In the genomic region with DNA sequence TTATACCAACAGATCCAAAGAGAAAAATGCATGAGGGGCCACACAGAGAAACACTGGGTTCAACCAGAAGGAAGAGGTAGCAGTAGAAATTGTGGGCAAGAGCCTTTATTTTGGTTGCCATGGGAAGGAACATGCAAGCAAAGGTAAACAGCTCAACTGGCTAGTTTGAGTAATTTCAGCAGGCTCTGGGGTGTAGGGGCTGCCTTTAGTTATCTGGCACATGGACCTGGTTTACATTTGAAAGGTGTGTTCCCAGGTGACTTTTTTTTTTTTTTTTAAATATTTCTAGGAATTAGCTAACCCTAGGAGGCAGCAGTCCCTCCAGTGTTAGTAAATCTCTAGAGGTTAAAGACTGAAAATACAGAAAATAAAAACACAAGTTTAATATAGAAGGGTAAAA, we compare ENCODE assay signal across 22 cellular contexts.
"Had no signal": no experiment of that assay in that cellular context is flagged by ENCODE, and none has a peak within 500 bp of the region (broad histone marks: within the 10 kb centered on the region; RNA-seq: fewer than 3 reads in every experiment).

No MANE protein-coding gene starts in this region.

- H3K36me3 ChIP-seq: left ventricle myocardium inferior, ovary, right atrium auricular region, right lobe of liver, suprapubic skin, thoracic aorta, tibial artery, upper lobe of right lung had no signal

- ATAC-seq: mucosa of descending colon; naive thymus-derived CD4-positive, alpha-beta T cell; natural killer cell treated with Interleukin-12 subunit alpha and Interleukin-12 subunit beta and Interleukin-15 and Interleukin-18, amount 100 ng/mL, for 72 hours; right lobe of liver; stimulated activated effector memory CD8-positive, alpha-beta T cell treated with anti-CD3 and anti-CD28 coated beads, Interleukin-12 subunit alpha, Interleukin-12 subunit beta, amount 100 ng/mL, for 72 hours; upper lobe of right lung had no signal

- FAIRE-seq: urothelium cell line had no signal

- H3K27ac ChIP-seq: hepatocyte, left ventricle myocardium inferior, ovary, right atrium auricular region, right lobe of liver, suprapubic skin, thoracic aorta, tibial artery, upper lobe of right lung had no signal

- H3K9me3 ChIP-seq: left ventricle myocardium inferior, ovary, right atrium auricular region, right lobe of liver, suprapubic skin, thoracic aorta, tibial artery, upper lobe of right lung had no signal

- H3K4me1 ChIP-seq: left ventricle myocardium inferior, right atrium auricular region, right lobe of liver, suprapubic skin, tibial artery, upper lobe of right lung had no signal

- DNase-seq: islet precursor cell; left ventricle myocardium inferior; midbrain; mucosa of descending colon; naive thymus-derived CD4-positive, alpha-beta T cell; ovary; right lobe of liver; stimulated activated CD4-positive, alpha-beta T cell treated with anti-CD3 and anti-CD28 coated beads, Interleukin-12 subunit alpha, Interleukin-12 subunit beta, amount 100 ng/mL, for 4 hours; stimulated activated CD4-positive, alpha-beta T cell treated with anti-CD3 and anti-CD28 coated beads, Interleukin-15, amount 100 ng/mL, for 24 hours; stimulated activated CD4-positive, alpha-beta T cell treated with anti-CD3 and anti-CD28 coated beads, Interleukin-4, amount 100 ng/mL, for 24 hours; stimulated activated naive CD4-positive, alpha-beta T cell; tibial artery; trophoblast cell; upper lobe of right lung had no signal

- H2AFZ ChIP-seq: hepatocyte had no signal

- H3K4me3 ChIP-seq: hepatocyte, left ventricle myocardium inferior, lung, mucosa of descending colon, ovary, right atrium auricular region, right lobe of liver, suprapubic skin, thoracic aorta, tibial artery, upper lobe of right lung had no signal

- H3K27me3 ChIP-seq: hepatocyte, ovary, right atrium auricular region, right lobe of liver, suprapubic skin, tibial artery, upper lobe of right lung had no signal

- H3K4me2 ChIP-seq: hepatocyte had no signal

- H3K79me2 ChIP-seq: hepatocyte had no signal
